In the genomic region with DNA sequence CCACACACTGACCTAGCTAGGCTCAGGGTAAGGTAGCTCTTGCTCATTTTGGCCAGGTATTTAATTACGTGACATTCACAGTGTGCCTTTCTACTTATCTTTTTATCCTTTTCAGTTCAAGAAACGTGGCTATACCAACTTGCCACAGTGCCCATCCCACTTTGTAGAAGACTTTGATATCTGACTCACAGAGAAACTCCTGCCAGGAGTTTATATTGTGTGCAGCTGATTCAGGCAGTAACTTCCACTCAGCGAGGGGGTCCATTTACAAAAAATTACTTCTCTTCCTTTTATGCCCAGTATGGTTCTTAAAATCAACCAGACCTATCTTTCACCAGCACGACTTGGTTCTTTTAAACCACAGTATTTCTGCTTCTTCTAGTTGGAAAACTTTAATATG, we compare ENCODE assay signal across 28 cellular contexts.
DNase-seq lines count a peak whose midpoint lies in the region; ATAC-seq, FAIRE-seq and TF ChIP-seq lines count a peak whose summit lies in the region.
"Had no signal": no experiment of that assay in that cellular context is flagged by ENCODE, and none has a peak within 500 bp of the region (broad histone marks: within the 10 kb centered on the region; RNA-seq: fewer than 3 reads in every experiment).

No MANE protein-coding gene starts in this region.

- WGBS in H9 (ENCODE audit: extremely low coverage, insufficient read length, low lambda C conversion rate), result no CpG with 5 or more reads among the region's 4 CpGs

- FAIRE-seq in frontal cortex (lab: Jason Lieb, UNC), result no peak
- FAIRE-seq: pancreas had no signal

- H3K36me3 ChIP-seq in PC-9 (ENCODE audit: low read depth), result no peaks in the 10 kb centered on the region
- H3K36me3 ChIP-seq: pancreas, spleen, tibial artery had no signal

- H3K18ac ChIP-seq in H9 (ENCODE audit: insufficient read length, low read depth, low read length), result no peak overlapping the region

- no peak overlapping the region for H2BK5ac ChIP-seq in H9 (ENCODE audit: insufficient read length, low read length)

- H3K9me3 Mint-ChIP-seq in H9 (peaks cover 0 to 4% of the 10 kb centered on the region in 2 experiments; a peak in 1 of 5 replicates), nephron (no peaks in the 10 kb centered on the region)
- no peaks in the 10 kb centered on the region for H3K9me3 Mint-ChIP-seq in activated CD4-positive, alpha-beta T cell treated with anti-CD3 and anti-CD28 coated beads for 36 hours (ENCODE audit: low read depth)
- H3K9me3 Mint-ChIP-seq: activated CD4-positive, alpha-beta T cell treated with anti-CD3 and anti-CD28 coated beads, Interleukin-2, amount 10 ng/mL, durations not matched to agents 24 days and 14 days; activated naive CD8-positive, alpha-beta T cell treated with anti-CD3 and anti-CD28 coated beads, Interleukin-2, amount 50 U/mL, for 24 hours; activated T-cell treated with anti-CD3 and anti-CD28 coated beads, Interleukin-2, amount 50 U/mL, for 4 hours had no signal

- H3K4ac ChIP-seq in H9 (ENCODE audit: low read depth, low read length), result no peak overlapping the region

- TF ChIP-seq CTCF in H9 (conservative IDR thresholded peaks at IDR 0.05) (no peak), PC-9 (conservative IDR thresholded peaks at IDR 0.05) (no peak), nephron (IDR thresholded peaks at IDR 0.05; ENCODE audit: unreplicated experiment in 3 of 3) (no peak)

- H2AFZ ChIP-seq in H9 (ENCODE audit: low read length) (no peak overlapping the region), PC-9 (peak overlapping the region; percentile 80)

- H3K9me3 ChIP-seq in H9 (ENCODE audit: control insufficient read depth, low read depth, low read length) (no peaks in the 10 kb centered on the region), PC-9 (ENCODE audit: insufficient read depth, low read depth) (no peaks in the 10 kb centered on the region)
- H3K9me3 ChIP-seq: mucosa of descending colon, pancreas, spleen, tibial artery had no signal

- no peaks in the 10 kb centered on the region for H3K79me1 ChIP-seq in H9 (ENCODE audit: insufficient read depth, low read depth, low read length, poor library complexity, severe bottlenecking)

- H2BK15ac ChIP-seq in H9 (ENCODE audit: low read depth, low read length), result no peak overlapping the region

- H4K5ac ChIP-seq in H9 (ENCODE audit: insufficient read length, low read depth, low read length), result no peak overlapping the region

- H4K8ac ChIP-seq in H9 (replicated peaks; ENCODE audit: insufficient read length, low read depth, low read length), result no peak overlapping the region

- H3K27me3 Mint-ChIP-seq in H9 (ENCODE audit: low read depth), result no peaks in the 10 kb centered on the region
- H3K27me3 Mint-ChIP-seq in nephron (ENCODE audit: low read depth), result no peaks in the 10 kb centered on the region
- H3K27me3 Mint-ChIP-seq in activated CD4-positive, alpha-beta T cell treated with anti-CD3 and anti-CD28 coated beads for 36 hours, result no peaks in the 10 kb centered on the region
- H3K27me3 Mint-ChIP-seq: activated CD4-positive, alpha-beta T cell treated with anti-CD3 and anti-CD28 coated beads, Interleukin-2, amount 10 ng/mL, durations not matched to agents 24 days and 14 days; activated naive CD8-positive, alpha-beta T cell treated with anti-CD3 and anti-CD28 coated beads, Interleukin-2, amount 50 U/mL, for 24 hours; B cell; brain; CD8-positive, alpha-beta memory T cell had no signal

- intact Hi-C loops in PC-9 (cut with micrococcal nuclease; ENCODE audit: unreplicated experiment), result loop anchor here (1.0 to 10.0 kb wide), 8 partner anchors 15 to 671 kb away; a partner anchor contains a TSS
- intact Hi-C loops in activated CD4-positive, alpha-beta T cell treated with anti-CD3 and anti-CD28 coated beads for 36 hours (cut with DNase I, micrococcal nuclease), result no loop called here

- ATAC-seq in activated CD4-positive, alpha-beta T cell treated with anti-CD3 and anti-CD28 coated beads for 36 hours, result no peak
- ATAC-seq: activated naive CD8-positive, alpha-beta T cell treated with anti-CD3 and anti-CD28 coated beads, Interleukin-2, amount 50 U/mL, for 24 hours; activated T-cell treated with anti-CD3 and anti-CD28 coated beads, Interleukin-2, amount 50 U/mL, for 4 hours; mucosa of descending colon; right cardiac atrium had no signal

- H3K4me2 ChIP-seq in H9 (ENCODE audit: insufficient read depth, insufficient read length, low read length) (peak overlapping the region; percentile 67), PC-9 (peak overlapping the region; percentile 79)

- no peak overlapping the region for H3K23ac ChIP-seq in H9 (ENCODE audit: insufficient read length, low read depth, low read length)

- no peaks in the 10 kb centered on the region for H3K27me3 ChIP-seq in H9 (ENCODE audit: insufficient read depth, low read length)
- no peaks in the 10 kb centered on the region for H3K27me3 ChIP-seq in PC-9 (ENCODE audit: insufficient read depth, low read depth)
- H3K27me3 ChIP-seq: pancreas, spleen, tibial artery had no signal

- peak overlapping the region; percentile 63 to 89 (median 73) for H3K27ac Mint-ChIP-seq in H9
- peak overlapping the region; percentile 21 to 63 (median 60) for H3K27ac Mint-ChIP-seq in nephron
- H3K27ac Mint-ChIP-seq in activated CD4-positive, alpha-beta T cell treated with anti-CD3 and anti-CD28 coated beads for 36 hours, result no peak overlapping the region
- H3K27ac Mint-ChIP-seq: activated CD4-positive, alpha-beta T cell treated with anti-CD3 and anti-CD28 coated beads, Interleukin-2, amount 10 ng/mL, durations not matched to agents 24 days and 14 days; activated naive CD8-positive, alpha-beta T cell treated with anti-CD3 and anti-CD28 coated beads, Interleukin-2, amount 50 U/mL, for 24 hours; B cell; CD8-positive, alpha-beta memory T cell had no signal

- H3K27ac ChIP-seq in H9 (ENCODE audit: insufficient read length, low read depth, low read length), result no peak overlapping the region
- H3K27ac ChIP-seq in PC-9, result peak overlapping the region; percentile 98
- H3K27ac ChIP-seq in epithelial cell of prostate, result peak overlapping the region; percentile 75
- H3K27ac ChIP-seq: pancreas, spleen, tibial artery, VCaP had no signal

- CTCF ChIA-PET in PC-9 (lab: Charles Lee), result no interaction called here
- CTCF ChIA-PET in activated CD4-positive, alpha-beta T cell treated with anti-CD3 and anti-CD28 coated beads for 36 hours (lab: Charles Lee), result no interaction called here

- no peak overlapping the region for H3K14ac ChIP-seq in H9 (ENCODE audit: insufficient read depth, low read length)

- no peaks in the 10 kb centered on the region for H3K9me2 ChIP-seq in PC-9 (ENCODE audit: insufficient read depth)

- H3K79me2 ChIP-seq in H9 (ENCODE audit: insufficient read depth, low read length) (no peaks in the 10 kb centered on the region; the same call in 1 of the 2 replicates), PC-9 (ENCODE audit: low read depth) (no peaks in the 10 kb centered on the region)

- no peak overlapping the region for H3K56ac ChIP-seq in H9 (ENCODE audit: insufficient read length, low read depth, low read length)

- H3K4me1 ChIP-seq in H9 (ENCODE audit: insufficient read depth, low read length) (peaks cover 12% of the 10 kb centered on the region; the same call in 1 of the 2 replicates), PC-9 (replicated peaks; ENCODE audit: insufficient read depth) (peaks cover 40% of the 10 kb centered on the region)
- H3K4me1 ChIP-seq: pancreas, spleen, tibial artery had no signal

- H3K23me2 ChIP-seq in H9 (ENCODE audit: insufficient read length, low read depth, low read length, poor library complexity, severe bottlenecking), result peaks cover 4% of the 10 kb centered on the region

- peaks cover 24% of the 10 kb centered on the region for H3F3A ChIP-seq in PC-9 (ENCODE audit: insufficient read depth, low read depth)

- DNase-seq in H9 (no peak), PC-9 (peak; percentile 28 to 79), epithelial cell of prostate (ENCODE audit: low read depth, low spot score) (peak; percentile 34), NCI-H2227 (lab: John Stamatoyannopoulos, UW; ENCODE audit: unreplicated experiment) (no peak), frontal cortex (ENCODE audit: low spot score in 2 of 2) (no peak)
- DNase-seq in activated CD4-positive, alpha-beta T cell treated with anti-CD3 and anti-CD28 coated beads for 36 hours, result no peak
- no peak for DNase-seq in activated effector memory CD4-positive, alpha-beta T cell treated with Interleukin-2 at 50 U/mL for 16 hours
- DNase-seq: activated CD4-positive, alpha-beta T cell treated with anti-CD3 and anti-CD28 coated beads, Interleukin-2, amount 10 ng/mL, durations not matched to agents 24 days and 14 days; activated naive CD8-positive, alpha-beta T cell treated with anti-CD3 and anti-CD28 coated beads, Interleukin-2, amount 50 U/mL, for 24 hours; activated T-cell treated with anti-CD3 and anti-CD28 coated beads, Interleukin-2, amount 50 U/mL, for 4 hours; CD8-positive, alpha-beta memory T cell; DMS153; foreskin fibroblast; Kasumi-1; mucosa of descending colon; NCI-H1048; NCI-H1694 treated with DMSO at 0.1 percent for 48 hours; NCI-H2171; NCI-H510A treated with DMSO at 0.1 percent for 48 hours; pancreas; right cardiac atrium; Right ventricle myocardium superior; spleen; tibial artery had no signal

- H2AK5ac ChIP-seq in H9 (ENCODE audit: insufficient read length, low read length), result no peak overlapping the region

- no peak overlapping the region for H2BK120ac ChIP-seq in H9 (ENCODE audit: low read depth, low read length, poor library complexity, severe bottlenecking)

- no peak overlapping the region for H2BK20ac ChIP-seq in H9 (ENCODE audit: low read depth, low read length, poor library complexity, severe bottlenecking)

- H3K4me3 Mint-ChIP-seq in H9 (peak overlapping the region in 1 of 2 experiments; percentile 43; a peak in 3 of 5 replicates), nephron (peak overlapping the region in 1 of 3 experiments; percentile 9)
- no peak overlapping the region for H3K4me3 Mint-ChIP-seq in activated CD4-positive, alpha-beta T cell treated with anti-CD3 and anti-CD28 coated beads for 36 hours
- H3K4me3 Mint-ChIP-seq: activated CD4-positive, alpha-beta T cell treated with anti-CD3 and anti-CD28 coated beads, Interleukin-2, amount 10 ng/mL, durations not matched to agents 24 days and 14 days; activated naive CD8-positive, alpha-beta T cell treated with anti-CD3 and anti-CD28 coated beads, Interleukin-2, amount 50 U/mL, for 24 hours; activated T-cell treated with anti-CD3 and anti-CD28 coated beads, Interleukin-2, amount 50 U/mL, for 4 hours; B cell; CD8-positive, alpha-beta memory T cell had no signal

- BruUV-seq in PC-9 (replicated peaks; lab: Mats Ljungman, UMichigan), result TSS peak; percentile 65

- no peak overlapping the region for H4K91ac ChIP-seq in H9 (ENCODE audit: insufficient read length, low read depth, low read length)

- H3K4me1 Mint-ChIP-seq in H9 (peaks cover 22 to 29% of the 10 kb centered on the region in 2 experiments), nephron (peaks cover 16% of the 10 kb centered on the region)
- no peaks in the 10 kb centered on the region for H3K4me1 Mint-ChIP-seq in activated CD4-positive, alpha-beta T cell treated with anti-CD3 and anti-CD28 coated beads for 36 hours
- H3K4me1 Mint-ChIP-seq: activated CD4-positive, alpha-beta T cell treated with anti-CD3 and anti-CD28 coated beads, Interleukin-2, amount 10 ng/mL, durations not matched to agents 24 days and 14 days; activated naive CD8-positive, alpha-beta T cell treated with anti-CD3 and anti-CD28 coated beads, Interleukin-2, amount 50 U/mL, for 24 hours; B cell; CD8-positive, alpha-beta memory T cell had no signal

- H3K4me3 ChIP-seq in PC-9, result peak overlapping the region; percentile 48
- H3K4me3 ChIP-seq: mucosa of descending colon, pancreas, spleen, tibial artery had no signal

- no peak overlapping the region for H2BK12ac ChIP-seq in H9 (ENCODE audit: insufficient read length, low read depth, low read length)

- no peak overlapping the region for H3K9ac ChIP-seq in H9 (ENCODE audit: extremely low read depth, insufficient read length, low read length)

- H4K20me1 ChIP-seq in H9 (ENCODE audit: control insufficient read depth, insufficient read depth, insufficient read length) (no peaks in the 10 kb centered on the region), PC-9 (ENCODE audit: insufficient read depth) (no peaks in the 10 kb centered on the region)

- H3T11ph ChIP-seq in H9 (ENCODE audit: low read length), result no peak overlapping the region

- H3K36me3 Mint-ChIP-seq in H9 (ENCODE audit: insufficient read depth in 1 of 3, low read depth in 3 of 3), result peaks cover 3 to 21% (median 7%) of the 10 kb centered on the region in 3 experiments; a peak in 4 of 7 replicates
- no peaks in the 10 kb centered on the region for H3K36me3 Mint-ChIP-seq in nephron (ENCODE audit: low read depth)
- no peaks in the 10 kb centered on the region for H3K36me3 Mint-ChIP-seq in activated CD4-positive, alpha-beta T cell treated with anti-CD3 and anti-CD28 coated beads for 36 hours (ENCODE audit: low read depth)
- H3K36me3 Mint-ChIP-seq: brain; CD8-positive, alpha-beta memory T cell had no signal

- POLR2A ChIA-PET in PC-9 (lab: Charles Lee; ENCODE audit: unreplicated experiment), result interaction anchor here (0.5 to 0.6 kb wide), 3 partner anchors 20 to 671 kb away, joined by 3 to 6 read pairs (median 3); no protein-coding TSS in a partner anchor
- POLR2A ChIA-PET in activated CD4-positive, alpha-beta T cell treated with anti-CD3 and anti-CD28 coated beads for 36 hours (lab: Charles Lee), result no interaction called here

Comparison
In these comparisons a context has a peak if more than half of its experiments do, and no peak if none do; other contexts are left out.
1. DNase-seq: peak in PC-9 (2 of 2) and epithelial cell of prostate (single experiment); none in H9 (single experiment), NCI-H2227 (single experiment), activated CD4-positive, alpha-beta T cell treated with anti-CD3 and anti-CD28 coated beads for 36 hours (single experiment), frontal cortex (0 of 2) and activated effector memory CD4-positive, alpha-beta T cell treated with Interleukin-2 at 50 U/mL for 16 hours (single experiment).